ENCODE assay signal across 18 cellular contexts in the genomic region with DNA sequence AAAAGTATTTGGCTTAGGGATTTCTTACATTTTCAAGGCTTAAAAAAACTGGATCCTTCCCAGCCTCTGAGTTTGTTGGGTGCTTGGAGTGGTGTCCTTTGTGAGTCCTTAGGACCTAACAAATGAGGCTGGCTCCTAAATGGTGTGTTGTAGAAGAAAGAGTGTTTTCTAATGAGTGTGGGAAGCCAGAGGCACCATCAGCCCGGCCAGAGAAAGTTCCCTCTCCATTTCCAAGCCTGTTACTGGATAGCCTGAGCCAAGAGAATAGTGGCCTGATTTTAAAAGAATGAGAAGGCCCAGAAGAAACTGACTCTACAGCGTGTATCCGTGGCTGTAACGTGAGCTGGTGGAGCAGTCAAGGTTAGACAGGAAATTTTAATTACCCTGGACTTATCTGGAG. TPM values are rescaled to one million over a fixed set of nuclear protein-coding genes. Genes with fewer than 3 reads are reported as not detected.
"Had no signal": no experiment of that assay in that cellular context is flagged by ENCODE, and none has a peak within 500 bp of the region (broad histone marks: within the 10 kb centered on the region; RNA-seq: fewer than 3 reads in every experiment).

No MANE protein-coding gene starts in this region.

- H3K27ac Mint-ChIP-seq: activated naive CD8-positive, alpha-beta T cell treated with anti-CD3 and anti-CD28 coated beads for 36 hours; activated T-helper 1 cell treated with anti-CD3 and anti-CD28 coated beads, Interleukin-12 subunit alpha, Interleukin-12 subunit beta, Interleukin-2, Interleukin-4 antibody, amounts not matched to agents 30 ng/mL and 10 ng/mL and 1 ng/mL, durations not matched to agents 14 hours and 24 hours and 36 hours; endodermal cell; stimulated activated effector memory CD8-positive, alpha-beta T cell treated with anti-CD3 and anti-CD28 coated beads, Interleukin-12 subunit alpha, Interleukin-12 subunit beta, amount 100 ng/mL, for 72 hours had no signal

- H3K9me3 Mint-ChIP-seq: activated naive CD8-positive, alpha-beta T cell treated with anti-CD3 and anti-CD28 coated beads for 36 hours; activated T-helper 1 cell treated with anti-CD3 and anti-CD28 coated beads, Interleukin-12 subunit alpha, Interleukin-12 subunit beta, Interleukin-2, Interleukin-4 antibody, amounts not matched to agents 30 ng/mL and 10 ng/mL and 1 ng/mL, durations not matched to agents 14 hours and 24 hours and 36 hours; stimulated activated effector memory CD8-positive, alpha-beta T cell treated with anti-CD3 and anti-CD28 coated beads, Interleukin-12 subunit alpha, Interleukin-12 subunit beta, amount 100 ng/mL, for 72 hours had no signal

- DNase-seq: activated CD4-positive, alpha-beta T cell treated with anti-CD3 and anti-CD28 coated beads, Interleukin-2, amount 50 U/mL, for 1 hour; activated CD8-positive, alpha-beta memory T cell treated with anti-CD3 and anti-CD28 coated beads for 24 hours; activated naive CD8-positive, alpha-beta T cell treated with anti-CD3 and anti-CD28 coated beads for 36 hours; brain microvascular endothelial cell; cerebellar nuclear complex; endodermal cell; psoas muscle; stimulated activated CD4-positive, alpha-beta T cell treated with anti-CD3 and anti-CD28 coated beads, Interleukin-12 subunit alpha, Interleukin-12 subunit beta, amount 100 ng/mL, for 4 hours; SW 1271; T-helper 9 cell; transverse colon had no signal

- H3K9me3 ChIP-seq: gastroesophageal sphincter, psoas muscle, transverse colon had no signal

- H3K4me3 Mint-ChIP-seq: activated naive CD8-positive, alpha-beta T cell treated with anti-CD3 and anti-CD28 coated beads for 36 hours; activated T-helper 1 cell treated with anti-CD3 and anti-CD28 coated beads, Interleukin-12 subunit alpha, Interleukin-12 subunit beta, Interleukin-2, Interleukin-4 antibody, amounts not matched to agents 30 ng/mL and 10 ng/mL and 1 ng/mL, durations not matched to agents 14 hours and 24 hours and 36 hours; endodermal cell; stimulated activated effector memory CD8-positive, alpha-beta T cell treated with anti-CD3 and anti-CD28 coated beads, Interleukin-12 subunit alpha, Interleukin-12 subunit beta, amount 100 ng/mL, for 72 hours had no signal

- H3K4me3 ChIP-seq: gastroesophageal sphincter, psoas muscle, transverse colon had no signal

- H3K36me3 Mint-ChIP-seq: activated naive CD8-positive, alpha-beta T cell treated with anti-CD3 and anti-CD28 coated beads for 36 hours; stimulated activated effector memory CD8-positive, alpha-beta T cell treated with anti-CD3 and anti-CD28 coated beads, Interleukin-12 subunit alpha, Interleukin-12 subunit beta, amount 100 ng/mL, for 72 hours had no signal

- ATAC-seq: activated CD4-positive, CD25-positive, alpha-beta regulatory T cell treated with anti-CD3 and anti-CD28 coated beads, Interleukin-2, amount 50 U/mL, for 24 hours; gastroesophageal sphincter; psoas muscle; stimulated activated effector memory CD8-positive, alpha-beta T cell treated with anti-CD3 and anti-CD28 coated beads, Interleukin-12 subunit alpha, Interleukin-12 subunit beta, amount 100 ng/mL, for 72 hours had no signal

- H3K27ac ChIP-seq: brain microvascular endothelial cell, psoas muscle, transverse colon had no signal

- H3K4me1 Mint-ChIP-seq: activated naive CD8-positive, alpha-beta T cell treated with anti-CD3 and anti-CD28 coated beads for 36 hours; stimulated activated effector memory CD8-positive, alpha-beta T cell treated with anti-CD3 and anti-CD28 coated beads, Interleukin-12 subunit alpha, Interleukin-12 subunit beta, amount 100 ng/mL, for 72 hours had no signal

- H3K36me3 ChIP-seq: brain microvascular endothelial cell, gastroesophageal sphincter, transverse colon had no signal

RNA-seq across cellular contexts. Expression of gene EFHD1, which starts 4.4 kb away (rescaled TPM):
- total RNA-seq: dermis microvascular lymphatic vessel endothelial cell had no signal
- polyA plus RNA-seq: keratinocyte, neural cell had no signal
